ENCODE assay signal across 8 cellular contexts in the genomic region with DNA sequence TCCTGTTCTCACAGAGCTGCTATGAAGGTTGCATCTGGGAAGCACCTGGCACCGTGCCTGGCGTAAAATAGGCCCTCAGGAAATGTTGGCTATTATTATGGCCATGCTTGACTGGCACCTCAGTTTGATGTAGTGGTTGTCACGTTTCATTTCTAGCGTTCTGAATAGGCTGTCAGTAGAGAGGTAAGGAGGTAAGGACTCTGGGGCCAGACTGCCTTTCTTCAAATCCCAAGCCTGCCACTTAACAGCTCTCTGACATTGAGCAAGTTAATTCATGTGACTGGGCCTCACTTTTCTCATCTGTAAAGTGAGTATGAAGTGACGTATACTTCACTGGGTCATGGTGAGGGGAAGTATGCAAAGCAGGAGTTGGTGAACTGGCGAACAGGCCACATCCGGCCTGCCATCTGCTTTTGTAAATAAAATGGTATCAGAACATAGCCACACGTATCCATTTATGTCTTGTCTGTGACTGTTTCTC.
DNase-seq lines count a peak whose midpoint lies in the region; ATAC-seq and TF ChIP-seq lines count a peak whose summit lies in the region.

No MANE protein-coding gene starts in this region.

- H3K4me1 Mint-ChIP-seq in T-helper 2 cell treated with Interferon-gamma antibody and Interleukin-4, amounts not matched to agents 5 μg/mL and 100 μg/mL, for 36 hours (ENCODE audit: low read depth) = no peaks in the 10 kb centered on the region

- H3K36me3 Mint-ChIP-seq in T-helper 2 cell treated with Interferon-gamma antibody and Interleukin-4, amounts not matched to agents 5 μg/mL and 100 μg/mL, for 36 hours (ENCODE audit: low read depth) = no peaks in the 10 kb centered on the region

- peak overlapping the region; percentile 34; the same call in 1 of the 2 replicates for H3K9ac ChIP-seq in IMR-90 (ENCODE audit: low read depth, low read length)
- no peak overlapping the region for H3K9ac ChIP-seq in PC-3 (ENCODE audit: low read length)

- intact Hi-C loops in IMR-90 (cut with micrococcal nuclease) = loop anchor here (2.0 kb wide), 2 partner anchors 36 to 68 kb away; no protein-coding TSS in a partner anchor
- intact Hi-C loops in dorsolateral prefrontal cortex (cut with DNase I) = no loop called here
- intact Hi-C loops in PC-3 (cut with micrococcal nuclease) = no loop called here

- no peaks in the 10 kb centered on the region for H3K36me3 ChIP-seq in IMR-90 (ENCODE audit: control insufficient read depth, insufficient read depth, low read length)
- H3K36me3 ChIP-seq in PC-3 (ENCODE audit: low read depth, low read length) = no peaks in the 10 kb centered on the region

- no peaks in the 10 kb centered on the region for H3K9me3 Mint-ChIP-seq in T-helper 2 cell treated with Interferon-gamma antibody and Interleukin-4, amounts not matched to agents 5 μg/mL and 100 μg/mL, for 36 hours

- no peak overlapping the region for H3K4me2 ChIP-seq in IMR-90 (ENCODE audit: low read depth, low read length)
- no peak overlapping the region for H3K4me2 ChIP-seq in PC-3 (ENCODE audit: low read length)

- peak overlapping the region; percentile 97 for H4K91ac ChIP-seq in IMR-90 (ENCODE audit: insufficient read depth, low read depth, low read length)

- peak overlapping the region; percentile 72 for H3K23ac ChIP-seq in IMR-90 (ENCODE audit: low read depth, low read length)

- H2BK20ac ChIP-seq in IMR-90 (ENCODE audit: low read depth, low read length) = peak overlapping the region; percentile 96

- H3K79me1 ChIP-seq in IMR-90 (ENCODE audit: low read depth in 1 of 2, low read length in 2 of 2) = peaks cover 9 to 49% of the 10 kb centered on the region in 2 experiments; a peak in 3 of 4 replicates

- no peak for TF ChIP-seq RAD21 in IMR-90 (IDR thresholded peaks at IDR 0.05; ENCODE audit: low read length)

- ATAC-seq in IMR-90 (ENCODE audit: low read depth) (no peak), PC-3 (no peak)

- POLR2A ChIA-PET in IMR-90 (lab: Charles Lee; ENCODE audit: unreplicated experiment) (no interaction called here), PC-3 (lab: Charles Lee; ENCODE audit: unreplicated experiment) (no interaction called here)

- BruUV-seq in IMR-90 (replicated peaks; lab: Mats Ljungman, UMichigan) (no TSS peak), PC-3 (replicated peaks; lab: Mats Ljungman, UMichigan) (no TSS peak)

- H3K9me3 ChIP-seq in IMR-90 (ENCODE audit: control insufficient read depth, insufficient read depth, low read length) (no peaks in the 10 kb centered on the region), PC-3 (ENCODE audit: low read length) (no peaks in the 10 kb centered on the region)

- H2AK9ac ChIP-seq in IMR-90 (replicated peaks; ENCODE audit: low read depth, low read length, poor library complexity) = peak overlapping the region; percentile 77

- WGBS in IMR-90 (ENCODE audit: extremely low coverage in 2 of 2, insufficient read length in 1 of 2), 2 experiments = no CpG with 5 or more reads among the region's 8 CpGs

- no peak overlapping the region for H3K4me3 Mint-ChIP-seq in T-helper 2 cell treated with Interferon-gamma antibody and Interleukin-4, amounts not matched to agents 5 μg/mL and 100 μg/mL, for 36 hours

- in situ Hi-C loops in IMR-90 (cut with MboI; ENCODE audit: low sequenced_read_pairs) = no loop called here

- DNase-seq in DMS79 treated with DMSO at 0.1 percent for 48 hours (lab: John Stamatoyannopoulos, UW) (peak; percentile 97), GM20000 (ENCODE audit: low spot score) (peak; percentile 60), IMR-90 (peak; percentile 80), dorsolateral prefrontal cortex (peak in 1 of 10 donors; percentile 40), PC-3 (no peak), SIG-M5 treated with dmso at 0.1 percent for 504 hours (lab: John Stamatoyannopoulos, UW; ENCODE audit: unreplicated experiment) (no peak), AG08395 (ENCODE audit: low spot score) (no peak)
- no peak for DNase-seq in T-helper 2 cell treated with Interferon-gamma antibody and Interleukin-4, amounts not matched to agents 5 μg/mL and 100 μg/mL, for 36 hours (ENCODE audit: low spot score)

- H4K20me1 ChIP-seq in IMR-90 (ENCODE audit: insufficient read depth, low read length) (0 out of 2 replicates have a peak, but pooled peaks cover 3% of the 10 kb centered on the region), PC-3 (ENCODE audit: low read length) (no peaks in the 10 kb centered on the region)

- CTCF ChIA-PET in IMR-90 (lab: Yijun Ruan, JAX) (no interaction called here), PC-3 (lab: Charles Lee) (no interaction called here)

- H3K18ac ChIP-seq in IMR-90 (ENCODE audit: low read depth, low read length) = peak overlapping the region; percentile 85

- peak overlapping the region; percentile 96 for H2BK120ac ChIP-seq in IMR-90 (ENCODE audit: low read depth, low read length)

- H3K4me1 ChIP-seq in IMR-90 (ENCODE audit: control insufficient read depth, insufficient read depth, low read length) (peaks cover 52% of the 10 kb centered on the region), PC-3 (ENCODE audit: insufficient read depth, low read length) (no peaks in the 10 kb centered on the region)

- H2AK5ac ChIP-seq in IMR-90 (ENCODE audit: low read depth, low read length) = peak overlapping the region; percentile 99

- H3K4me3 ChIP-seq in IMR-90 (ENCODE audit: insufficient read depth, low read depth, low read length) (no peak overlapping the region), dorsolateral prefrontal cortex (no peak overlapping the region), PC-3 (ENCODE audit: low read length) (no peak overlapping the region)

- dilution Hi-C loops in IMR-90 (cut with HindIII; ENCODE audit: low sequenced_read_pairs, unreplicated experiment) = no loop called here

- peak overlapping the region; percentile 84; the same call in 1 of the 2 replicates for H3K56ac ChIP-seq in IMR-90 (ENCODE audit: extremely low read depth, insufficient read depth, low read length)

- no peaks in the 10 kb centered on the region for H3K9me2 ChIP-seq in PC-3 (replicated peaks; ENCODE audit: low read length)

- H2BK15ac ChIP-seq in IMR-90 (ENCODE audit: low read depth, low read length) = peak overlapping the region; percentile 96; the same call in 2 of the 3 replicates

- H3K27me3 ChIP-seq in IMR-90 (ENCODE audit: control insufficient read depth, insufficient read depth, low read length) (no peaks in the 10 kb centered on the region), dorsolateral prefrontal cortex (no peaks in the 10 kb centered on the region), PC-3 (ENCODE audit: low read length) (peaks cover 27% of the 10 kb centered on the region; the same call in 1 of the 2 replicates)

- H3K14ac ChIP-seq in IMR-90 (replicated peaks; ENCODE audit: low read depth, low read length) = peak overlapping the region; percentile 93

- no peaks in the 10 kb centered on the region for H3K79me2 ChIP-seq in PC-3 (ENCODE audit: low read length)

- peak overlapping the region; percentile 25 for H4K5ac ChIP-seq in IMR-90 (ENCODE audit: low read depth, low read length)

- no peaks in the 10 kb centered on the region for H3F3A ChIP-seq in PC-3 (ENCODE audit: low read length, unreplicated experiment)

- TF ChIP-seq CTCF in GM20000 (IDR thresholded peaks at IDR 0.05; ENCODE audit: extremely low read depth, missing control alignments) = no peak
- no peak for TF ChIP-seq CTCF in IMR-90 (conservative IDR thresholded peaks at IDR 0.05; ENCODE audit: low read depth, low read length)
- TF ChIP-seq CTCF in dorsolateral prefrontal cortex (IDR thresholded peaks at IDR 0.05 in 54 of 56, conservative IDR thresholded peaks at IDR 0.05 in 2 of 56; ENCODE audit: low read depth in 1 of 56, partially characterized antibody in 56 of 56) = no peak
- no peak for TF ChIP-seq CTCF in PC-3 (conservative IDR thresholded peaks at IDR 0.05; ENCODE audit: low read depth, low read length)

- peaks cover 3% of the 10 kb centered on the region for H3K27me3 Mint-ChIP-seq in T-helper 2 cell treated with Interferon-gamma antibody and Interleukin-4, amounts not matched to agents 5 μg/mL and 100 μg/mL, for 36 hours (ENCODE audit: low read depth)

- H3K9me1 ChIP-seq in IMR-90 (ENCODE audit: insufficient read depth, low read length) = peaks cover 44% of the 10 kb centered on the region

- H3K27ac ChIP-seq in IMR-90 (ENCODE audit: insufficient read depth, low read length) (peak overlapping the region; percentile 86), dorsolateral prefrontal cortex (peak overlapping the region in 47 of 59 donors; percentile 0 to 88 (median 61)), PC-3 (ENCODE audit: low read length) (no peak overlapping the region)

- TF ChIP-seq POLR2A in IMR-90 (IDR thresholded peaks at IDR 0.05; ENCODE audit: low read depth, low read length) = no peak

- H4K8ac ChIP-seq in IMR-90 (ENCODE audit: low read depth in 2 of 2, low read length in 2 of 2) = peak overlapping the region; percentile 80 to 90

- H2AFZ ChIP-seq in IMR-90 (replicated peaks; ENCODE audit: low read length, poor library complexity) (peak overlapping the region; percentile 86), PC-3 (ENCODE audit: low read length) (no peak overlapping the region)

- H3K4ac ChIP-seq in IMR-90 (ENCODE audit: low read depth, low read length) = peak overlapping the region; percentile 95

- no peak overlapping the region for H3K27ac Mint-ChIP-seq in T-helper 2 cell treated with Interferon-gamma antibody and Interleukin-4, amounts not matched to agents 5 μg/mL and 100 μg/mL, for 36 hours

- H2BK5ac ChIP-seq in IMR-90 (ENCODE audit: low read depth, low read length, poor library complexity, severe bottlenecking) = peak overlapping the region; percentile 96

TF ChIP-seq in IMR-90, 13 proteins besides CTCF, POLR2A, EP300 and RAD21 (continues in another document):
- no peak for TF ChIP-seq USF2 (IDR thresholded peaks at IDR 0.05; ENCODE audit: low read depth, low read length)
- 0 out of 2 replicates have a peak, but pooled peaks have one; percentile 42 for TF ChIP-seq CHD1 (IDR thresholded peaks at IDR 0.05; ENCODE audit: low read depth, low read length)
- TF ChIP-seq NFE2L2 (IDR thresholded peaks at IDR 0.05; ENCODE audit: low read depth, low read length) = no peak
- 0 out of 2 replicates have a peak, but pooled peaks have one; percentile 20 for TF ChIP-seq CEBPB (IDR thresholded peaks at IDR 0.05; ENCODE audit: low read depth, low read length)
- 0 out of 2 replicates have a peak, but pooled peaks have one; percentile 1 for TF ChIP-seq FOS (IDR thresholded peaks at IDR 0.05; ENCODE audit: low read depth, low read length)
- TF ChIP-seq RCOR1 (IDR thresholded peaks at IDR 0.05; ENCODE audit: insufficient replicate concordance, low read length) = peak; percentile 89
- no peak for TF ChIP-seq RFX5 (IDR thresholded peaks at IDR 0.05; ENCODE audit: low read depth, low read length)
- TF ChIP-seq MAZ (IDR thresholded peaks at IDR 0.05; ENCODE audit: borderline replicate concordance, low read depth, low read length) = no peak

Comparison
In these comparisons a context has a peak if more than half of its experiments do, and no peak if none do; other contexts are left out.
1. DNase-seq: peak in DMS79 treated with DMSO at 0.1 percent for 48 hours (single experiment), GM20000 (single experiment) and IMR-90 (single experiment); none in PC-3 (single experiment), SIG-M5 treated with dmso at 0.1 percent for 504 hours (single experiment), T-helper 2 cell treated with Interferon-gamma antibody and Interleukin-4, amounts not matched to agents 5 μg/mL and 100 μg/mL, for 36 hours (single experiment) and AG08395 (single experiment).